In the genomic region with DNA sequence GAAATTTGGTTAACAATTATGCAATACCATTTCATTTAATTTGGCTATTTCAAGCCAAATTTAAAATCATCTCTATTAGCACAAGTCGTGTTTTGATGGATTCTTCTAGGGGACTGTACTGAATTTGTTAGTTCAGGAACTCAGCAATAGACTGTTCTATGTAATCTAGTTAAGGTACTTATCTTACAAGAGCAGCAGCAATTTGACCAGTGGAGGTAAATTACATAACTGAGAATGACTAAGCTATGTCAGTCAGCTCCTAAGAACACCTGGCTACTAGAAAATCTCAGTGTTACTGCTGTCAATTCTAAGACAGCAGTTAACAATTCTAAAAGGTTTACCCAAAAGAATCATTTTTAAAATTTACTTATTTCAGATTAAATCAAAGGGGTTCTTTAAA, we compare ENCODE assay signal across 17 cellular contexts.
"Had no signal": no experiment of that assay in that cellular context is flagged by ENCODE, and none has a peak within 500 bp of the region (broad histone marks: within the 10 kb centered on the region; RNA-seq: fewer than 3 reads in every experiment).

No MANE protein-coding gene starts in this region.

- H3K36me3 ChIP-seq: colonic mucosa, neutrophil, right lobe of liver, tibial nerve had no signal

- H3K27ac ChIP-seq: colonic mucosa, neutrophil, psoas muscle, right lobe of liver, tibial nerve had no signal

- H3K27me3 ChIP-seq: colonic mucosa, neutrophil, right lobe of liver, tibial nerve had no signal

- ATAC-seq: left colon; mucosa of descending colon; naive thymus-derived CD8-positive, alpha-beta T cell; psoas muscle; right lobe of liver; stimulated activated memory B cell treated with anti-CD40 and anti-IgM and Interleukin-4, amounts not matched to agents 10 μg/mL and 1 μg/mL and 100 μg/mL, for 72 hours had no signal

- H3K4me1 ChIP-seq: colonic mucosa, psoas muscle, right lobe of liver, tibial nerve had no signal

- DNase-seq: colonic mucosa; effector CD4-positive, alpha-beta T cell; endodermal cell; foreskin melanocyte; head of caudate nucleus; hippocampal formation; left colon; mammary epithelial cell; mucosa of descending colon; naive thymus-derived CD8-positive, alpha-beta T cell; psoas muscle; retina; right lobe of liver; stimulated activated CD4-positive, alpha-beta T cell treated with anti-CD3 and anti-CD28 coated beads, Interleukin-4, amount 100 ng/mL, for 1 hour had no signal

- H3K4me3 ChIP-seq: colonic mucosa, mucosa of descending colon, psoas muscle, right lobe of liver, tibial nerve had no signal
